ENCODE assay signal across 26 cellular contexts in the genomic region with DNA sequence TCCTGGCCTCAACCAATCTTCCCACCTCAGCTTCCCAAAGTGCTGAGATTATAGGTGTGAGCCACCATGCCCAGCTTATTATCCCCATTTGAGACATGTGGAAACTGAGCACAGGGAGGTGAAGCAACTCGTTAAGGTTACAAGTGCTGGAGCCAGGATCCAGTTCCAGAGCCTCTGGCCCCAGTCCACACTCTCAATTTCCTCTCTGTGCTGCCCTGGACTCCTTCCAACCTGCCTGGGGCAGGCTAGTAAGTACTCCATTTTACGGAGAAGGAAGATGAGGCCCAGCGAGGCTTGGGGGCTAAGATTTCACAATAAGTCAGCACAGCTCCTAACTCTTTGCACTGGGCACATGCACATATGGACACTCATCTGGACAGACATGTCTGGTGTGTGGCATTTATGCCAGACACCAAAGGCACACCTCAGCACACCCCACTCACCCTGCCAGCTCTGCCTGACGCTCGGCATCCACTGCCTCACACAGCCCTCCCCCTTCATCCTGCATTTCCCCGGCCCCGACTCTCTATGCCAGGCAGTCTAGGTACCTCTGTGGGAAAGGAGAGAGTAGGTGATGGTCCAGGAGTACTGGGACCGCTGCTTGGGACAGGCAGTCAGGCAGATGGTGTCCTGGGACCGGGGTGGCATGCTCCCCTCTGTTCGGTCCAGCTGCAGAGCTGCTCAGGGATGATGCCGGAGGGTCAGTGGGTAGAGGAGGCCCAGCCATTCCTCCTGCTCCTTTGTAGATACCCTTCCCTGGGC. TPM values are rescaled to one million over a fixed set of nuclear protein-coding genes. Genes with fewer than 3 reads are reported as not detected.
DNase-seq lines count a peak whose midpoint lies in the region; ATAC-seq, FAIRE-seq and TF ChIP-seq lines count a peak whose summit lies in the region.
"Had no signal": no experiment of that assay in that cellular context is flagged by ENCODE, and none has a peak within 500 bp of the region (broad histone marks: within the 10 kb centered on the region; RNA-seq: fewer than 3 reads in every experiment).

No MANE protein-coding gene starts in this region.

- H2BK5ac ChIP-seq in neuronal stem cell (ENCODE audit: low read length) = peak overlapping the region; percentile 68

- no peak overlapping the region for H4K8ac ChIP-seq in neuronal stem cell (ENCODE audit: low read depth, low read length)

- H3K4me1 ChIP-seq in HEK293 (ENCODE audit: control insufficient read depth, insufficient read depth, low read length) = no peaks in the 10 kb centered on the region
- peaks cover 4 to 10% of the 10 kb centered on the region in 2 donors for H3K4me1 ChIP-seq in neuronal stem cell (ENCODE audit: control insufficient read depth in 2 of 2, insufficient read depth in 1 of 2, low read depth in 1 of 2, low read length in 2 of 2)
- H3K4me1 ChIP-seq: gastroesophageal sphincter, lower lobe of right lung, psoas muscle had no signal

- H3K36me3 ChIP-seq in HEK293 (ENCODE audit: control insufficient read depth in 2 of 2, insufficient read depth in 1 of 2, low read length in 2 of 2) (no peaks in the 10 kb centered on the region), bronchial epithelial cell (ENCODE audit: control insufficient read depth, insufficient read depth, low read length) (no peaks in the 10 kb centered on the region), neuronal stem cell (replicated peaks in 1 of 2; ENCODE audit: control insufficient read depth in 2 of 2, insufficient read depth in 2 of 2, low read length in 2 of 2) (no peaks in the 10 kb centered on the region)
- H3K36me3 ChIP-seq: ascending aorta, gastroesophageal sphincter, lower lobe of right lung, neural progenitor cell, tibial nerve had no signal

- H2AK5ac ChIP-seq in neuronal stem cell (ENCODE audit: low read depth, low read length) = no peak overlapping the region

- WGBS in neuronal stem cell (ENCODE audit: extremely low coverage in 2 of 2, insufficient read length in 2 of 2, insufficient replicate concordance in 1 of 2), 2 donors = no CpG with 5 or more reads among the region's 11 CpGs

- no peak for ATAC-seq in GM19455 (IDR thresholded peaks at IDR 0.05; ENCODE audit: unreplicated experiment)
- ATAC-seq in GM18868 (IDR thresholded peaks at IDR 0.05; ENCODE audit: unreplicated experiment) = no peak
- ATAC-seq: activated naive CD4-positive, alpha-beta T cell treated with anti-CD3 and anti-CD28 coated beads, Interleukin-2, amount 50 U/mL, for 72 hours; gastroesophageal sphincter; psoas muscle; stimulated activated naive B cell treated with anti-CD40 and anti-IgM and Interleukin-4, amounts not matched to agents 10 μg/mL and 1 μg/mL and 100 μg/mL, for 72 hours had no signal

- no peak overlapping the region for H3K4me2 ChIP-seq in neuronal stem cell (ENCODE audit: insufficient read depth, low read length, poor library complexity, severe bottlenecking)
- H3K4me2 ChIP-seq: neural progenitor cell had no signal

- H4K91ac ChIP-seq in neuronal stem cell (ENCODE audit: low read depth, low read length, poor library complexity) = peak overlapping the region; percentile 70

- no peak overlapping the region for H2BK120ac ChIP-seq in neuronal stem cell (ENCODE audit: low read depth, low read length)

- no peak for TF ChIP-seq CTCF in HEK293 (tag by site-specific recombination; IDR thresholded peaks at IDR 0.05)
- no peak for TF ChIP-seq CTCF in bronchial epithelial cell (IDR thresholded peaks at IDR 0.05; ENCODE audit: insufficient read depth, low read length, severe bottlenecking)

- H2BK12ac ChIP-seq in neuronal stem cell (ENCODE audit: low read length) = no peak overlapping the region

- peak overlapping the region; percentile 15 for H2BK15ac ChIP-seq in neuronal stem cell (ENCODE audit: low read length)

- H2AFZ ChIP-seq in neuronal stem cell (ENCODE audit: low read length) = no peak overlapping the region
- H2AFZ ChIP-seq: neural progenitor cell had no signal

- H3K18ac ChIP-seq in neuronal stem cell (ENCODE audit: low read length) = peak overlapping the region; percentile 38

- H3K79me1 ChIP-seq in neuronal stem cell (ENCODE audit: low read depth, low read length) = no peaks in the 10 kb centered on the region

- no peaks in the 10 kb centered on the region for H3K9me3 ChIP-seq in HEK293 (ENCODE audit: control insufficient read depth, insufficient read depth, low read depth, low read length)
- H3K9me3 ChIP-seq in neuronal stem cell (replicated peaks in 1 of 2; ENCODE audit: control insufficient read depth in 2 of 2, insufficient read depth in 1 of 2, low read depth in 1 of 2, low read length in 2 of 2) = no peaks in the 10 kb centered on the region
- H3K9me3 ChIP-seq: ascending aorta, gastroesophageal sphincter, lower lobe of right lung, psoas muscle, tibial nerve had no signal

- no peak overlapping the region for H3K4ac ChIP-seq in neuronal stem cell (ENCODE audit: low read length)

- no peak overlapping the region for H3K4me3 ChIP-seq in HEK293 (ENCODE audit: low read depth, low read length)
- no peak overlapping the region for H3K4me3 ChIP-seq in bronchial epithelial cell (ENCODE audit: low read depth, low read length)
- H3K4me3 ChIP-seq in neuronal stem cell (ENCODE audit: low read length in 2 of 2) = no peak overlapping the region
- H3K4me3 ChIP-seq: ascending aorta, gastroesophageal sphincter, lower lobe of right lung, neural progenitor cell, psoas muscle, tibial nerve had no signal

- POLR2A ChIA-PET in HEK293 (lab: Yijun Ruan, JAX) = interaction anchor here (1.1 kb wide), 1 partner anchor 186 kb away, joined by 3 read pairs; the partner anchor contains the start of gene ZFAND2B

- peak overlapping the region; percentile 30 for H3K9ac ChIP-seq in neuronal stem cell (ENCODE audit: low read depth, low read length, poor library complexity)
- H3K9ac ChIP-seq: neural progenitor cell had no signal

- peak overlapping the region; percentile 82 for H3K14ac ChIP-seq in neuronal stem cell (ENCODE audit: low read length)

- DNase-seq in NCI-H1092 (lab: John Stamatoyannopoulos, UW) = peak; percentile 15
- DNase-seq in bronchial epithelial cell (ENCODE audit: low read depth) = no peak
- DNase-seq in neuronal stem cell (ENCODE audit: low spot score) = no peak
- no peak for DNase-seq in occipital lobe (lab: John Stamatoyannopoulos, UW)
- DNase-seq: activated CD4-positive, alpha-beta T cell treated with anti-CD3 and anti-CD28 coated beads for 4 hours; effector CD8-positive, alpha-beta T cell; erythroblast; islet precursor cell; lower lobe of right lung; NCI-H146; NCI-H2171 treated with DMSO at 0.1 percent for 48 hours; NCI-H69; stimulated activated naive B cell treated with anti-CD40 and anti-IgM and Interleukin-4, amounts not matched to agents 10 μg/mL and 1 μg/mL and 100 μg/mL, for 72 hours; T-helper 1 cell had no signal

- H3K27me3 ChIP-seq in bronchial epithelial cell (ENCODE audit: control insufficient read depth, insufficient read depth, low read length) (peaks cover 5% of the 10 kb centered on the region), neuronal stem cell (ENCODE audit: control insufficient read depth in 3 of 3, insufficient read depth in 3 of 3, low read depth in 1 of 3, low read length in 3 of 3) (peaks cover 0 to 78% (median 2%) of the 10 kb centered on the region in 3 experiments)
- H3K27me3 ChIP-seq: ascending aorta had no signal

- H3K23ac ChIP-seq in neuronal stem cell (ENCODE audit: low read depth, low read length, poor library complexity) = peak overlapping the region; percentile 31

- H3K27ac ChIP-seq in HEK293 (ENCODE audit: extremely low read depth, low read depth, low read length) (no peak overlapping the region), neuronal stem cell (replicated peaks; ENCODE audit: low read length) (no peak overlapping the region)
- H3K27ac ChIP-seq: ascending aorta, gastroesophageal sphincter, lower lobe of right lung, neural progenitor cell, psoas muscle, tibial nerve had no signal

- CTCF ChIA-PET in HEK293 (lab: Yijun Ruan, JAX) = interaction anchor here (0.6 to 4.0 kb wide), 7 partner anchors 9 to 105 kb away, joined by 3 to 18 read pairs (median 3); no protein-coding TSS in a partner anchor

- peak; percentile 43 for FAIRE-seq in bronchial epithelial cell (lab: Jason Lieb, UNC)
- FAIRE-seq: GM12891 had no signal

TF ChIP-seq in HEK293, 187 proteins besides CTCF, POLR2A, EP300 and RAD21:
- TF ChIP-seq KLF16 (tag by site-specific recombination; IDR thresholded peaks at IDR 0.05) (no peak), ZNF174 (tag by site-specific recombination; IDR thresholded peaks at IDR 0.05) (no peak)
- TF ChIP-seq, protein P1, sequence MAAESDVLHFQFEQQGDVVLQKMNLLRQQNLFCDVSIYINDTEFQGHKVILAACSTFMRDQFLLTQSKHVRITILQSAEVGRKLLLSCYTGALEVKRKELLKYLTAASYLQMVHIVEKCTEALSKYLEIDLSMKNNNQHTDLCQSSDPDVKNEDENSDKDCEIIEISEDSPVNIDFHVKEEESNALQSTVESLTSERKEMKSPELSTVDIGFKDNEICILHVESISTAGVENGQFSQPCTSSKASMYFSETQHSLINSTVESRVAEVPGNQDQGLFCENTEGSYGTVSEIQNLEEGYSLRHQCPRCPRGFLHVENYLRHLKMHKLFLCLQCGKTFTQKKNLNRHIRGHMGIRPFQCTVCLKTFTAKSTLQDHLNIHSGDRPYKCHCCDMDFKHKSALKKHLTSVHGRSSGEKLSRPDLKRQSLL (tag by site-specific recombination; IDR thresholded peaks at IDR 0.05) = peak; percentile 61; the same call in 1 of the 2 replicates
TF ChIP-seq in HEK293: peak in this region for 1.

RNA-seq across cellular contexts. Expression of gene CFAP65, which starts 20.5 kb away (rescaled TPM):
- total RNA-seq in bronchial epithelial cell (not detected in 2 replicates), occipital lobe (0.16 TPM)
- polyA plus RNA-seq in neuronal stem cell (2013, experiment 1 of 2) = 0.26 TPM
- 0.26 TPM for polyA plus RNA-seq in neuronal stem cell (2013, experiment 2 of 2)
- total RNA-seq: activated naive CD4-positive, alpha-beta T cell treated with anti-CD3 and anti-CD28 coated beads, Interleukin-2, amount 50 U/mL, for 72 hours; ascending aorta; CD8-positive, alpha-beta memory T cell; gastroesophageal sphincter; psoas muscle; skeletal muscle tissue; tibial nerve had no signal
- polyA plus RNA-seq: CD8-positive, alpha-beta memory T cell; psoas muscle had no signal

RNA-seq across cellular contexts. Expression of gene CRYBA2, which starts 27.6 kb away (rescaled TPM):
- total RNA-seq in bronchial epithelial cell (not detected in 2 replicates), occipital lobe (not detected)
- not detected for polyA plus RNA-seq in neuronal stem cell (2013, experiment 1 of 2)
- polyA plus RNA-seq in neuronal stem cell (2013, experiment 2 of 2) = not detected
- total RNA-seq: activated naive CD4-positive, alpha-beta T cell treated with anti-CD3 and anti-CD28 coated beads, Interleukin-2, amount 50 U/mL, for 72 hours; ascending aorta; CD8-positive, alpha-beta memory T cell; gastroesophageal sphincter; lower lobe of right lung; psoas muscle; skeletal muscle tissue; tibial nerve had no signal
- polyA plus RNA-seq: CD8-positive, alpha-beta memory T cell had no signal

RNA-seq across cellular contexts. Expression of gene FEV, which starts 35.8 kb away (rescaled TPM):
- total RNA-seq in bronchial epithelial cell (not detected in 2 replicates), occipital lobe (not detected)
- polyA plus RNA-seq in neuronal stem cell (2013, experiment 1 of 2) = not detected
- polyA plus RNA-seq in neuronal stem cell (2013, experiment 2 of 2) = not detected
- total RNA-seq: activated naive CD4-positive, alpha-beta T cell treated with anti-CD3 and anti-CD28 coated beads, Interleukin-2, amount 50 U/mL, for 72 hours; ascending aorta; CD8-positive, alpha-beta memory T cell; gastroesophageal sphincter; lower lobe of right lung; psoas muscle; skeletal muscle tissue; tibial nerve had no signal
- polyA plus RNA-seq: CD8-positive, alpha-beta memory T cell; psoas muscle had no signal

RNA-seq across cellular contexts. Expression of gene IHH, which starts 39.9 kb away (rescaled TPM):
- not detected in 2 replicates for total RNA-seq in bronchial epithelial cell
- not detected for polyA plus RNA-seq in neuronal stem cell (2013, experiment 1 of 2)
- polyA plus RNA-seq in neuronal stem cell (2013, experiment 2 of 2) = not detected
- total RNA-seq in occipital lobe = 0.16 TPM
- total RNA-seq: ascending aorta; CD8-positive, alpha-beta memory T cell; psoas muscle; skeletal muscle tissue had no signal
- polyA plus RNA-seq: CD8-positive, alpha-beta memory T cell had no signal
